In the genomic region with DNA sequence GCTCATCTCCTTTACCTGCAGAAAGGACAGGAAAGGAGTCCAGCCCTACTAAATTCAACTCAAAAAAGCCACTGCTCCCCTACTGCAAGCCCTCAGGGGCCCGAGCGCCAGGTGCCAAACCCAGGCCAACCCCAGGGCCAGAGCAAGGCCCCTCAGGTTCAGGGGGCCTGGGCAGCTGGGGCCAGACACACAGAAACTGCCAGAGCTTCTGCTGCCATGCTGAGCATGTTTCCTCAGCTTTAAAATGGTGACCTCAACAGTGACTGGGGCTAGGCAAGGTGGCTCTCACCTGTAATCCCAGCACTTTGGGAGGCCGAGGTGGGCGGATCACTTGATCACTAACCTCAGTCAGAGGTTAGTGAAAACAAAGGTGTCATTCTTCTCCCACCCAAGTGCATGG, we compare ENCODE assay signal across 21 cellular contexts.
"Had no signal": no experiment of that assay in that cellular context is flagged by ENCODE, and none has a peak within 500 bp of the region (broad histone marks: within the 10 kb centered on the region; RNA-seq: fewer than 3 reads in every experiment).

No MANE protein-coding gene starts in this region.

- H3K27ac Mint-ChIP-seq: activated CD8-positive, alpha-beta T cell treated with anti-CD3 and anti-CD28 coated beads for 36 hours; naive thymus-derived CD8-positive, alpha-beta T cell; T-helper 2 cell treated with Interferon-gamma antibody and Interleukin-4, amounts not matched to agents 5 μg/mL and 100 μg/mL, for 36 hours had no signal

- H3K9ac ChIP-seq: SK-N-SH had no signal

- FAIRE-seq: keratinocyte, pancreas, TTC549 had no signal

- ATAC-seq: activated CD8-positive, alpha-beta T cell treated with anti-CD3 and anti-CD28 coated beads for 36 hours; activated T-cell treated with anti-CD3 and anti-CD28 coated beads, Interleukin-2, amount 50 U/mL, for 4 hours; naive thymus-derived CD8-positive, alpha-beta T cell; pancreas; stimulated activated naive CD8-positive, alpha-beta T cell treated with anti-CD3 and anti-CD28 coated beads, Interleukin-15, Interleukin-2, amounts not matched to agents 100 U/mL and 50 U/mL, for 24 hours had no signal

- H3K27me3 Mint-ChIP-seq: activated CD8-positive, alpha-beta T cell treated with anti-CD3 and anti-CD28 coated beads for 36 hours; naive thymus-derived CD8-positive, alpha-beta T cell had no signal

- H3K4me3 Mint-ChIP-seq: activated CD8-positive, alpha-beta T cell treated with anti-CD3 and anti-CD28 coated beads for 36 hours; activated T-cell treated with anti-CD3 and anti-CD28 coated beads, Interleukin-2, amount 50 U/mL, for 4 hours; naive thymus-derived CD8-positive, alpha-beta T cell; T-helper 2 cell treated with Interferon-gamma antibody and Interleukin-4, amounts not matched to agents 5 μg/mL and 100 μg/mL, for 36 hours had no signal

- H3K27me3 ChIP-seq: brain microvascular endothelial cell, esophagus squamous epithelium, hepatocyte, pancreas, upper lobe of left lung had no signal

- H3K36me3 ChIP-seq: brain microvascular endothelial cell, pancreas, upper lobe of left lung had no signal

- H3K27ac ChIP-seq: brain microvascular endothelial cell, esophagus squamous epithelium, hepatocyte, pancreas, upper lobe of left lung had no signal

- DNase-seq: activated CD4-positive, alpha-beta T cell treated with anti-CD3 and anti-CD28 coated beads for 48 hours; activated CD8-positive, alpha-beta T cell treated with anti-CD3 and anti-CD28 coated beads for 36 hours; activated naive CD4-positive, alpha-beta T cell treated with anti-CD3 and anti-CD28 coated beads, Interleukin-2, amount 50 U/mL, for 16 hours; activated T-cell treated with anti-CD3 and anti-CD28 coated beads, Interleukin-2, amount 50 U/mL, for 4 hours; brain microvascular endothelial cell; cerebellar nuclear complex; dermis blood vessel endothelial cell; effector memory CD4-positive, alpha-beta T cell; esophagus squamous epithelium; mesendoderm; naive thymus-derived CD8-positive, alpha-beta T cell; SHP77 treated with DMSO at 0.1 percent for 48 hours; SK-N-SH; stimulated activated CD4-positive, alpha-beta T cell treated with anti-CD3 and anti-CD28 coated beads, Interleukin-2, amount 100 ng/mL, for 24 hours; stimulated activated naive CD8-positive, alpha-beta T cell treated with anti-CD3 and anti-CD28 coated beads, Interleukin-15, Interleukin-2, amounts not matched to agents 100 U/mL and 50 U/mL, for 24 hours had no signal

- H3K9me3 Mint-ChIP-seq: activated CD8-positive, alpha-beta T cell treated with anti-CD3 and anti-CD28 coated beads for 36 hours; activated T-cell treated with anti-CD3 and anti-CD28 coated beads, Interleukin-2, amount 50 U/mL, for 4 hours; naive thymus-derived CD8-positive, alpha-beta T cell; T-helper 2 cell treated with Interferon-gamma antibody and Interleukin-4, amounts not matched to agents 5 μg/mL and 100 μg/mL, for 36 hours had no signal

- H3K4me3 ChIP-seq: esophagus squamous epithelium, hepatocyte, pancreas, upper lobe of left lung had no signal

- H3K9me3 ChIP-seq: esophagus squamous epithelium, pancreas, SK-N-SH, upper lobe of left lung had no signal
